11 cellular contexts compared by ENCODE assay signal in the genomic region with DNA sequence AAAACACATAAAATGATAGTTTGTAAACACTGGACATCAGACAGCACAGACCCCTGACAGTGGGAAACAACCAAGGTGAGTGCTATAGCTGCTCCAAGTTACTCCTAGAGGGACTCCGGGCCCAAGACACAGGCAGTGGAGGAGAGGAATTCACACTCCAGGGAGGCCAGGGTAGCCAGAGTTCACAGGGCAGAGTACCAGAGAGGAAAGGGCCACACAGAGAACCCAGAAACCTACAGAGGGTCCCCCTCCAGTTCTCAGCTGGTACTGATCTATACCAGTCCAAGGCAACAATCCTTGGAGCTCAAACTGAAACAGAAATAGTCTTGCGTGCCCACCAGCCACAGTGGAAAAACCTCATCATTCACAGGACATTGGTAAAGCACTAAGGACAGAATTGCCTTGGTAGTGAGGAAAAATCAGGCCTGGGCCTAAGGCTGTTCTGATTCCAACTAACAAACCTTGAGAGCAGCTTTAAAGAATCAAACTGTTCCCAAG. TPM values are rescaled to one million over a fixed set of nuclear protein-coding genes. Genes with fewer than 3 reads are reported as not detected.
DNase-seq lines count a peak whose midpoint lies in the region; ATAC-seq and TF ChIP-seq lines count a peak whose summit lies in the region.
"Had no signal": no experiment of that assay in that cellular context is flagged by ENCODE, and none has a peak within 500 bp of the region (broad histone marks: within the 10 kb centered on the region; RNA-seq: fewer than 3 reads in every experiment).

No MANE protein-coding gene starts in this region.

- H3K56ac ChIP-seq in mesendoderm (ENCODE audit: low read length) = peak overlapping the region; percentile 19

- ATAC-seq in Panc1 (peak; percentile 65), HG03175 (IDR thresholded peaks at IDR 0.05; ENCODE audit: unreplicated experiment) (no peak), GM18520 (IDR thresholded peaks at IDR 0.05; ENCODE audit: unreplicated experiment) (no peak)

- in situ Hi-C loops in Panc1 (cut with HindIII; ENCODE audit: low pct_unique_long_range_greater_than_20kb, low sequenced_read_pairs) = no loop called here

- H3K9ac ChIP-seq in mesendoderm (ENCODE audit: low read length) = peak overlapping the region; percentile 3

- TF ChIP-seq CTCF in Panc1 (IDR thresholded peaks at IDR 0.05) (no peak), suprapubic skin (IDR thresholded peaks at IDR 0.05) (no peak)

- peak overlapping the region; percentile 38 for H3K27ac Mint-ChIP-seq in dendritic cell treated with granulocyte-macrophage colony-stimulating factor and Interleukin-4, amounts not matched to agents 40 ng/mL and 50 ng/mL, for 4 days

- intact Hi-C loops in Panc1 (cut with micrococcal nuclease; ENCODE audit: unreplicated experiment) = no loop called here
- intact Hi-C loops in dendritic cell treated with granulocyte-macrophage colony-stimulating factor and Interleukin-4, amounts not matched to agents 40 ng/mL and 50 ng/mL, for 4 days (cut with micrococcal nuclease) = no loop called here

- no peak overlapping the region for H2BK15ac ChIP-seq in mesendoderm (replicated peaks; ENCODE audit: low read depth)

- no peak overlapping the region for H2BK5ac ChIP-seq in mesendoderm (ENCODE audit: low read length)

- no peak overlapping the region for H3K4me2 ChIP-seq in mesendoderm (ENCODE audit: low read length)

- no peak overlapping the region for H4K8ac ChIP-seq in mesendoderm (ENCODE audit: low read depth, low read length)

- no peak overlapping the region for H2AK5ac ChIP-seq in mesendoderm (ENCODE audit: low read length)

- H3K79me2 ChIP-seq in mesendoderm (ENCODE audit: control insufficient read depth, insufficient read depth, low read length) = peaks cover 41% of the 10 kb centered on the region

- H3K9me3 Mint-ChIP-seq in dendritic cell treated with granulocyte-macrophage colony-stimulating factor and Interleukin-4, amounts not matched to agents 40 ng/mL and 50 ng/mL, for 4 days = peaks cover 20% of the 10 kb centered on the region

- H3K4me3 Mint-ChIP-seq in dendritic cell treated with granulocyte-macrophage colony-stimulating factor and Interleukin-4, amounts not matched to agents 40 ng/mL and 50 ng/mL, for 4 days = no peak overlapping the region

- H3K9me3 ChIP-seq in Panc1 (ENCODE audit: control insufficient read depth, insufficient read depth, low read depth, low read length) = peaks cover 14% of the 10 kb centered on the region; the same call in 1 of the 2 replicates
- no peaks in the 10 kb centered on the region for H3K9me3 ChIP-seq in suprapubic skin

- H2BK120ac ChIP-seq in mesendoderm (ENCODE audit: low read depth, low read length) = no peak overlapping the region

- POLR2A ChIA-PET in Panc1 (lab: Charles Lee) = no interaction called here

- no peak overlapping the region for H3K4me3 ChIP-seq in Panc1 (ENCODE audit: low read depth in 2 of 2, low read length in 2 of 2)
- H3K4me3 ChIP-seq in mesendoderm (ENCODE audit: low read length) = no peak overlapping the region
- H3K4me3 ChIP-seq in suprapubic skin = no peak overlapping the region
- H3K4me3 ChIP-seq: SK-N-MC had no signal

- no peak overlapping the region for H3K23ac ChIP-seq in mesendoderm (ENCODE audit: low read length)

- TF ChIP-seq POLR2A in suprapubic skin (IDR thresholded peaks at IDR 0.05) = no peak

- CTCF ChIA-PET in Panc1 (lab: Charles Lee) = interaction anchor here (0.6 kb wide), 1 partner anchor 98 kb away, joined by 19 read pairs; no protein-coding TSS in a partner anchor

- BruUV-seq in Panc1 (replicated peaks; lab: Mats Ljungman, UMichigan) = no TSS peak

- H3K4ac ChIP-seq in mesendoderm (ENCODE audit: low read depth, low read length) = no peak overlapping the region

- TF ChIP-seq EP300 in suprapubic skin (IDR thresholded peaks at IDR 0.05) = no peak

- H3K27me3 ChIP-seq in Panc1 (ENCODE audit: control insufficient read depth, insufficient read depth, low read length) (no peaks in the 10 kb centered on the region), mesendoderm (ENCODE audit: insufficient read depth, low read length, poor library complexity) (no peaks in the 10 kb centered on the region), suprapubic skin (no peaks in the 10 kb centered on the region)

- peaks cover 35% of the 10 kb centered on the region for H3K79me1 ChIP-seq in mesendoderm (ENCODE audit: low read length)

- H3K36me3 ChIP-seq in Panc1 (ENCODE audit: control insufficient read depth, insufficient read depth, low read length) (no peaks in the 10 kb centered on the region), mesendoderm (ENCODE audit: control insufficient read depth, insufficient read depth, low read length) (no peaks in the 10 kb centered on the region), suprapubic skin (peaks cover 3% of the 10 kb centered on the region)

- no peaks in the 10 kb centered on the region for H3K27me3 Mint-ChIP-seq in dendritic cell treated with granulocyte-macrophage colony-stimulating factor and Interleukin-4, amounts not matched to agents 40 ng/mL and 50 ng/mL, for 4 days

- DNase-seq in Panc1 (ENCODE audit: low read depth, low spot score) (no peak), mesendoderm (peak; percentile 67), suprapubic skin (ENCODE audit: low spot score in 2 of 2) (no peak), NCI-H748 treated with DMSO at 0.1 percent for 48 hours (lab: John Stamatoyannopoulos, UW) (no peak), HT-29 (ENCODE audit: low spot score) (no peak)
- DNase-seq: NCI-H187 treated with DMSO at 0.1 percent for 48 hours had no signal

- no peak overlapping the region for H3K18ac ChIP-seq in mesendoderm (ENCODE audit: low read length)

- WGBS in mesendoderm (ENCODE audit: extremely low coverage, insufficient coverage, low lambda C conversion rate) = no CpG with 5 or more reads among the region's 2 CpGs
- WGBS in suprapubic skin = 73% methylated on average over 2 of the region's 2 CpGs

- H3K27ac ChIP-seq in Panc1 (ENCODE audit: low read length) = peak overlapping the region; percentile 14; the same call in 1 of the 2 replicates
- H3K27ac ChIP-seq in mesendoderm (ENCODE audit: low read depth, low read length) = peak overlapping the region; percentile 12
- H3K27ac ChIP-seq in suprapubic skin = peak overlapping the region; percentile 67
- H3K27ac ChIP-seq: SK-N-MC had no signal

- no peak overlapping the region for H4K5ac ChIP-seq in mesendoderm (ENCODE audit: low read length)

- peaks cover 82% of the 10 kb centered on the region for H3K4me1 Mint-ChIP-seq in dendritic cell treated with granulocyte-macrophage colony-stimulating factor and Interleukin-4, amounts not matched to agents 40 ng/mL and 50 ng/mL, for 4 days (ENCODE audit: low read depth)

- peaks cover 33% of the 10 kb centered on the region for H3K4me1 ChIP-seq in Panc1 (ENCODE audit: control insufficient read depth, insufficient read depth, low read length)
- H3K4me1 ChIP-seq in mesendoderm (ENCODE audit: control insufficient read depth, low read depth, low read length) = peaks cover 22% of the 10 kb centered on the region
- peaks cover 64% of the 10 kb centered on the region for H3K4me1 ChIP-seq in suprapubic skin

- peaks cover 52% of the 10 kb centered on the region for H3K36me3 Mint-ChIP-seq in dendritic cell treated with granulocyte-macrophage colony-stimulating factor and Interleukin-4, amounts not matched to agents 40 ng/mL and 50 ng/mL, for 4 days (ENCODE audit: low read depth)

RNA-seq across cellular contexts. Expression of a gene that starts 7.6 kb away (rescaled TPM):
- total RNA-seq in Panc1 (2021; ENCODE audit: unreplicated experiment) (24.0 TPM), suprapubic skin (10 to 100 TPM; 26.4 to 36.3 (median 35.7) TPM)
- polyA plus RNA-seq in Panc1 (2012; ENCODE audit: insufficient read length) = 18.0 TPM
- 14.1 TPM for polyA plus RNA-seq in mesendoderm (2013, experiment 1 of 2)
- 14.8 TPM for polyA plus RNA-seq in mesendoderm (2013, experiment 2 of 2)
- 37.3 and 44.2 TPM in 2 replicates for total RNA-seq in HT-29 (2014; rRNA removed; shearing (Covaris generic))

RNA-seq across cellular contexts. Expression of a gene that starts 49.7 kb away (rescaled TPM):
- total RNA-seq in Panc1 (2021; ENCODE audit: unreplicated experiment) (not detected), suprapubic skin (1 to 10 TPM in 1 of 4 donors, not detected in 3; 2.2 TPM)
- polyA plus RNA-seq in Panc1 (2012; ENCODE audit: insufficient read length) = not detected
- polyA plus RNA-seq in mesendoderm (2013, experiment 1 of 2) = 0.04 TPM
- 0.06 TPM for polyA plus RNA-seq in mesendoderm (2013, experiment 2 of 2)
- 0.34 TPM in 1 of 2 replicates, not detected in the other for total RNA-seq in HT-29 (2014; rRNA removed; shearing (Covaris generic))
- total RNA-seq: activated CD8-positive, alpha-beta memory T cell treated with anti-CD3 and anti-CD28 coated beads for 36 hours had no signal

RNA-seq across cellular contexts. Expression of a gene that starts 51.4 kb away (rescaled TPM):
- total RNA-seq in Panc1 (2021; ENCODE audit: unreplicated experiment) (0.28 TPM), suprapubic skin (1 to 10 TPM in 2 of 4 donors, under 1 TPM in 1, not detected in 1; 0.96 to 1.6 (median 1.2) TPM)
- polyA plus RNA-seq in Panc1 (2012; ENCODE audit: insufficient read length) = not detected
- polyA plus RNA-seq in mesendoderm (2013, experiment 1 of 2) = not detected
- polyA plus RNA-seq in mesendoderm (2013, experiment 2 of 2) = not detected
- total RNA-seq in HT-29 (2014; rRNA removed; shearing (Covaris generic)) = not detected in 2 replicates

Comparison
In these comparisons a context has a peak if more than half of its experiments do, and no peak if none do; other contexts are left out.
1. H3K27ac ChIP-seq: peak in every context shown above with its lines; median percentile 67 in suprapubic skin; 14 in Panc1; 12 in mesendoderm.